ENCODE assay signal across 9 cellular contexts in the genomic region with DNA sequence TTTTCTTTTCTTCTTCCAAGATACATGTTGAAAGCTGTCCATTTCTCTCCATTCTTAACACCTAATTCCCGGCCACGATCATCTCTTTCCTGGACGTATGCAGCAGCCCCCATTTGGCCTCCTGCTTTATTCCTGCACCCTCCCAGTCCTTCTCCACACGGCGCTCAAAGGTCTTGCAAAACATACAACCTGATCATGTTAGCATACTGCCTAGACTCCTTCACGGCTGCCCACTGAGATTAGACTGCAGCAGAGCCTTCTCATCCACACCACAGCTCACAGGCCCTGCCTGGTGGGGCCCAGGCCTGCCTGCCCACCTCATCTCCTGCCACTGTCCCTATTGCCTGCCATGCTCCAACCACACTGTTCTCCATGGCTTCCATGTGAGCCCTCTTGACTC. TPM values are rescaled to one million over a fixed set of nuclear protein-coding genes. Genes with fewer than 3 reads are reported as not detected.
"Had no signal": no experiment of that assay in that cellular context is flagged by ENCODE, and none has a peak within 500 bp of the region (broad histone marks: within the 10 kb centered on the region; RNA-seq: fewer than 3 reads in every experiment).

No MANE protein-coding gene starts in this region.

- H3K9ac ChIP-seq: KMS-11 had no signal

- H3K9me3 ChIP-seq: HAP-1 had no signal

- DNase-seq: H7, Karpas-422 had no signal

- H3K36me3 ChIP-seq: HAP-1 had no signal

- H3K4me2 ChIP-seq: GM23338, KMS-11 had no signal

- H3K27ac ChIP-seq: KMS-11 had no signal

- ATAC-seq: GM23338, HCT116, K562 had no signal

- FAIRE-seq: HTR-8/SVneo, K562 had no signal

- H3K4me3 ChIP-seq: GM23338, HAP-1, K562 had no signal

- H3K4me1 ChIP-seq: HAP-1 had no signal

- H2AFZ ChIP-seq: GM23338 had no signal

RNA-seq across cellular contexts. Expression of a gene that starts 2.8 kb away (rescaled TPM):
- total RNA-seq: H4, K562 had no signal
- polyA plus RNA-seq: K562 had no signal

RNA-seq across cellular contexts. Expression of a gene that starts 14.7 kb away (rescaled TPM):
- total RNA-seq: GM23338, H4, H7, K562 had no signal
- polyA plus RNA-seq: GM23338 had no signal

RNA-seq across cellular contexts. Expression of a gene that starts 44.9 kb away (rescaled TPM):
- total RNA-seq: GM23338, H4, H7 had no signal
- polyA plus RNA-seq: GM23338 had no signal
